1 cellular context compared by ENCODE assay signal in genomic region chr19:5680083-5680436, GRCh38.
TF ChIP-seq lines count a peak whose summit lies in the region.

No MANE protein-coding gene starts in this region.

TF ChIP-seq in endothelial cell of umbilical vein, 7 proteins besides CTCF, POLR2A, EP300 and RAD21 (continued from another document):
- TF ChIP-seq POLR2AphosphoS5 (IDR thresholded peaks at IDR 0.05; ENCODE audit: insufficient read depth, low read depth, low read length) = no peak
- TF ChIP-seq GATA2 (IDR thresholded peaks at IDR 0.05; ENCODE audit: insufficient read depth, insufficient read length, low read depth, low read length) = no peak
- TF ChIP-seq JUN (IDR thresholded peaks at IDR 0.05; ENCODE audit: borderline replicate concordance, insufficient read depth, insufficient read length, low read depth) = no peak
- TF ChIP-seq FOS (IDR thresholded peaks at IDR 0.05; ENCODE audit: borderline replicate concordance, insufficient read depth, low read length) = no peak
- no peak for TF ChIP-seq MAX (IDR thresholded peaks at IDR 0.05; ENCODE audit: insufficient read depth, insufficient read length)
- TF ChIP-seq MYC (IDR thresholded peaks at IDR 0.05; ENCODE audit: low read depth, low read length) = no peak
TF ChIP-seq in endothelial cell of umbilical vein: peak in this region for 0.
